Comparison of ENCODE assay signal across 32 cellular contexts in the genomic region with DNA sequence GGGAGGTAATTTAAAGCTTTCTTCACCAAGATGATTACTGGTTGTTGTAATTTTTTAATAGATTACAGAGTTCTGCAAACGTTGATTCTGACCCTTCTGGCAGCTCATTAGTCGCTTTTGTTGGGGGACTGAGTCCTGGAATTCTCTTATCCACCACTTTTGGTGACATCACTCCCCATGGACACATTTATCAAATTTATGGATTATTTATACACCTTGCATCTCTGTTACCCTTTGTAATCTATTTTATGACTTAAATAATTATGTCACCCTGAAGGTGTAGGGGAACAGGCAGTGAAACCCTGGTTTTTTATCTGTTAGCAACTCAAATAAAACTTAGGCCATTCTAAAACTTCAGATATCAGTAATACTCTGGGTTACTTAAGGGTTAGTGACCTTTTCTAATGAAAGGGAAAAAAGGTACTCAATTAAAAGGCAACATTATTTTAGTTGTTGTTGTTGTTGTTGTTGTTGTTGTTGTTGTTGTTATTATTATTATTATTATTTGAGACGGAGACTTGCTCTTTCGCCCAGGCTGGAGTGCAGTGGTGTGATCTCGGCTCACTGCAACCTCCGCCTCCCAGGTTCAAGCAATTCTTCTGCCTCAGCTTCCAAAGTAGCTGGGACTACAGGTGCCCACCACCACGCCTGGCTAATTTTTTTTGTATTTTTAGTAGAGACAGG. TPM values are rescaled to one million over a fixed set of nuclear protein-coding genes. Genes with fewer than 3 reads are reported as not detected.
DNase-seq lines count a peak whose midpoint lies in the region; ATAC-seq, FAIRE-seq and TF ChIP-seq lines count a peak whose summit lies in the region.
"Had no signal": no experiment of that assay in that cellular context is flagged by ENCODE, and none has a peak within 500 bp of the region (broad histone marks: within the 10 kb centered on the region; RNA-seq: fewer than 3 reads in every experiment).

No MANE protein-coding gene starts in this region.

- ATAC-seq in GM23338: no peak
- no peak for ATAC-seq in GM18907 (IDR thresholded peaks at IDR 0.05; ENCODE audit: unreplicated experiment)
- ATAC-seq: GM12878 had no signal

- H3K4me1 Mint-ChIP-seq in GM23338: peaks cover 11% of the 10 kb centered on the region; the same call in 2 of the 3 replicates
- peaks cover 23% of the 10 kb centered on the region for H3K4me1 Mint-ChIP-seq in neural crest cell
- peaks cover 2% of the 10 kb centered on the region for H3K4me1 Mint-ChIP-seq in activated CD4-positive, alpha-beta T cell treated with anti-CD3 and anti-CD28 coated beads, Interleukin-2, amount 10 ng/mL, durations not matched to agents 24 days and 14 days
- H3K4me1 Mint-ChIP-seq in neural progenitor cell: no peaks in the 10 kb centered on the region
- H3K4me1 Mint-ChIP-seq: CD14-positive monocyte had no signal

- H3K27me3 Mint-ChIP-seq in GM23338 (ENCODE audit: insufficient read depth, low read depth, poor library complexity) (no peaks in the 10 kb centered on the region), neural crest cell (ENCODE audit: low read depth) (no peaks in the 10 kb centered on the region), neural progenitor cell (ENCODE audit: insufficient read depth, low read depth) (peaks cover 2% of the 10 kb centered on the region)
- no peaks in the 10 kb centered on the region for H3K27me3 Mint-ChIP-seq in activated CD4-positive, alpha-beta T cell treated with anti-CD3 and anti-CD28 coated beads, Interleukin-2, amount 10 ng/mL, durations not matched to agents 24 days and 14 days
- H3K27me3 Mint-ChIP-seq: CD4-positive, alpha-beta memory T cell; CD4-positive, CD25-positive, alpha-beta regulatory T cell; CD8-positive, alpha-beta memory T cell had no signal

- H3K4me3 Mint-ChIP-seq in GM23338: no peak overlapping the region
- no peak overlapping the region for H3K4me3 Mint-ChIP-seq in neural crest cell
- H3K4me3 Mint-ChIP-seq in activated CD4-positive, alpha-beta T cell treated with anti-CD3 and anti-CD28 coated beads, Interleukin-2, amount 10 ng/mL, durations not matched to agents 24 days and 14 days: no peak overlapping the region
- no peak overlapping the region for H3K4me3 Mint-ChIP-seq in neural progenitor cell
- H3K4me3 Mint-ChIP-seq: CD14-positive monocyte; CD4-positive, alpha-beta memory T cell; CD4-positive, CD25-positive, alpha-beta regulatory T cell; CD8-positive, alpha-beta memory T cell had no signal

- H3K4me3 ChIP-seq in GM23338 (no peak overlapping the region), HEK293 (ENCODE audit: low read depth, low read length) (no peak overlapping the region), neural progenitor cell (no peak overlapping the region)
- H3K4me3 ChIP-seq: BLaER1, GM12878 had no signal

- H3K36me3 ChIP-seq in GM23338 (ENCODE audit: insufficient read depth) (0 out of 2 replicates have a peak, but pooled peaks cover 3% of the 10 kb centered on the region), HEK293 (ENCODE audit: control insufficient read depth in 2 of 2, insufficient read depth in 1 of 2, low read length in 2 of 2) (peaks cover 15 to 16% of the 10 kb centered on the region in 2 experiments), neural progenitor cell (peaks cover 3% of the 10 kb centered on the region)

- peaks cover 65% of the 10 kb centered on the region for H3K79me2 ChIP-seq in GM23338 (replicated peaks; ENCODE audit: insufficient read depth)
- peaks cover 77% of the 10 kb centered on the region for H3K79me2 ChIP-seq in neural progenitor cell (ENCODE audit: low read depth)

- H3K4me1 ChIP-seq in GM23338 (ENCODE audit: insufficient read depth) (0 out of 2 replicates have a peak, but pooled peaks cover 2% of the 10 kb centered on the region), HEK293 (ENCODE audit: control insufficient read depth, insufficient read depth, low read length) (0 out of 2 replicates have a peak, but pooled peaks cover 2% of the 10 kb centered on the region), neural progenitor cell (no peaks in the 10 kb centered on the region)
- H3K4me1 ChIP-seq: BE2C, BLaER1 had no signal

- H3F3A ChIP-seq in GM23338 (replicated peaks; ENCODE audit: low read depth): no peaks in the 10 kb centered on the region
- no peaks in the 10 kb centered on the region for H3F3A ChIP-seq in neural progenitor cell (ENCODE audit: low read depth)

- H3K9ac ChIP-seq in neural progenitor cell: no peak overlapping the region
- H3K9ac ChIP-seq: BLaER1 had no signal

- no peaks in the 10 kb centered on the region for H4K20me1 ChIP-seq in GM23338 (replicated peaks; ENCODE audit: insufficient read depth)
- peaks cover 14% of the 10 kb centered on the region for H4K20me1 ChIP-seq in neural progenitor cell (ENCODE audit: low read depth)

- H3K9me3 ChIP-seq in HEK293 (ENCODE audit: control insufficient read depth, insufficient read depth, low read depth, low read length) (no peaks in the 10 kb centered on the region; the same call in 1 of the 2 replicates), neural progenitor cell (ENCODE audit: low read depth) (no peaks in the 10 kb centered on the region)
- H3K9me3 ChIP-seq: BE2C had no signal

- intact Hi-C loops in activated CD4-positive, alpha-beta T cell treated with anti-CD3 and anti-CD28 coated beads, Interleukin-2, amount 10 ng/mL, durations not matched to agents 24 days and 14 days (cut with micrococcal nuclease): no loop called here

- DNase-seq in D721Med (ENCODE audit: insufficient read length, low spot score): peak; percentile 24
- no peak for DNase-seq in GM23338 (ENCODE audit: low spot score)
- no peak for DNase-seq in neural crest cell (ENCODE audit: low read depth, low spot score)
- DNase-seq in activated CD4-positive, alpha-beta T cell treated with anti-CD3 and anti-CD28 coated beads, Interleukin-2, amount 10 ng/mL, durations not matched to agents 24 days and 14 days: no peak
- no peak for DNase-seq in nucleus accumbens (lab: John Stamatoyannopoulos, UW)
- no peak for DNase-seq in neural progenitor cell (ENCODE audit: low spot score)
- DNase-seq: 8988T; ACHN; BE2C; CD4-positive, alpha-beta memory T cell; CD4-positive, CD25-positive, alpha-beta regulatory T cell; CD8-positive, alpha-beta memory T cell; COR-L47; DMS 273 treated with DMSO at 0.1 percent for 48 hours; DMS153; DMS53; DMS79; DND-41; EL; GDM1 had no signal

- H3K27me3 ChIP-seq in GM23338 (ENCODE audit: insufficient read depth) (no peaks in the 10 kb centered on the region), neural progenitor cell (no peaks in the 10 kb centered on the region)
- H3K27me3 ChIP-seq: BE2C, BLaER1 had no signal

- no peak overlapping the region for H3K4me2 ChIP-seq in GM23338
- no peak overlapping the region for H3K4me2 ChIP-seq in neural progenitor cell
- H3K4me2 ChIP-seq: BLaER1 had no signal

- H3K27ac Mint-ChIP-seq in GM23338 (0 out of 2 replicates have a peak overlapping the region, but pooled peaks have one; percentile 44), neural crest cell (ENCODE audit: unreplicated experiment) (peak overlapping the region; percentile 45), neural progenitor cell (no peak overlapping the region)
- no peak overlapping the region for H3K27ac Mint-ChIP-seq in activated CD4-positive, alpha-beta T cell treated with anti-CD3 and anti-CD28 coated beads, Interleukin-2, amount 10 ng/mL, durations not matched to agents 24 days and 14 days
- H3K27ac Mint-ChIP-seq: CD4-positive, alpha-beta memory T cell; CD4-positive, CD25-positive, alpha-beta regulatory T cell had no signal

- H3K36me3 Mint-ChIP-seq in GM23338 (ENCODE audit: low read depth): peaks cover 26% of the 10 kb centered on the region; the same call in 2 of the 3 replicates
- peaks cover 38% of the 10 kb centered on the region for H3K36me3 Mint-ChIP-seq in neural crest cell (ENCODE audit: low read depth)
- peaks cover 26% of the 10 kb centered on the region for H3K36me3 Mint-ChIP-seq in activated CD4-positive, alpha-beta T cell treated with anti-CD3 and anti-CD28 coated beads, Interleukin-2, amount 10 ng/mL, durations not matched to agents 24 days and 14 days (ENCODE audit: low read depth)
- H3K36me3 Mint-ChIP-seq in neural progenitor cell: peaks cover 56% of the 10 kb centered on the region

- no peaks in the 10 kb centered on the region for H3K9me2 ChIP-seq in GM23338 (ENCODE audit: insufficient read depth)

- no peak for FAIRE-seq in D721Med (lab: Jason Lieb, UNC)
- FAIRE-seq: A204.1, GM12878, GM12892, GM18507 had no signal

- POLR2A ChIA-PET in HEK293 (lab: Yijun Ruan, JAX): no interaction called here

- no peak overlapping the region for H2AFZ ChIP-seq in GM23338
- no peak overlapping the region for H2AFZ ChIP-seq in neural progenitor cell (replicated peaks)

- H3K27ac ChIP-seq in GM23338 (ENCODE audit: low read depth): no peak overlapping the region
- no peak overlapping the region for H3K27ac ChIP-seq in HEK293 (ENCODE audit: extremely low read depth, low read depth, low read length)
- H3K27ac ChIP-seq in neural progenitor cell: no peak overlapping the region
- H3K27ac ChIP-seq: BLaER1 had no signal

- CTCF ChIA-PET in HEK293 (lab: Yijun Ruan, JAX): no interaction called here

- H3K9me3 Mint-ChIP-seq in GM23338 (peaks cover 5% of the 10 kb centered on the region; the same call in 2 of the 3 replicates), neural crest cell (peaks cover 10% of the 10 kb centered on the region), neural progenitor cell (peaks cover 40% of the 10 kb centered on the region)
- no peaks in the 10 kb centered on the region for H3K9me3 Mint-ChIP-seq in activated CD4-positive, alpha-beta T cell treated with anti-CD3 and anti-CD28 coated beads, Interleukin-2, amount 10 ng/mL, durations not matched to agents 24 days and 14 days

- TF ChIP-seq CTCF in D721Med (IDR thresholded peaks at IDR 0.05; ENCODE audit: insufficient read depth, missing control alignments) (no peak), GM23338 (conservative IDR thresholded peaks at IDR 0.05; ENCODE audit: low read depth in 2 of 2) (no peak), HEK293 (tag by site-specific recombination; IDR thresholded peaks at IDR 0.05) (no peak), neural crest cell (conservative IDR thresholded peaks at IDR 0.05) (no peak), neural progenitor cell (IDR thresholded peaks at IDR 0.05) (no peak)

TF ChIP-seq in GM23338, 12 proteins besides CTCF, POLR2A, EP300 and RAD21 (continues in another document):
- TF ChIP-seq POLR2AphosphoS5 (IDR thresholded peaks at IDR 0.05; ENCODE audit: low read depth): no peak

RNA-seq across cellular contexts. Expression of gene RNU6-7, which starts 58.9 kb away (rescaled TPM):
- total RNA-seq in GM23338 (2014; rRNA removed; shearing (Covaris generic)): not detected in 2 replicates
- polyA plus RNA-seq in GM23338 (2016; fragmentation: Nextera tagmentation; extraction: Ambion mirVana): 39.1 TPM in 1 of 2 replicates, not detected in the other
- total RNA-seq in neural crest cell: not detected in 2 replicates
- total RNA-seq in activated CD4-positive, alpha-beta T cell treated with anti-CD3 and anti-CD28 coated beads, Interleukin-2, amount 10 ng/mL, durations not matched to agents 24 days and 14 days: not detected in 2 replicates
- total RNA-seq in neural progenitor cell (ENCODE audit: low replicate concordance): not detected in 2 replicates
- total RNA-seq: A673; CD4-positive, alpha-beta memory T cell; CD4-positive, CD25-positive, alpha-beta regulatory T cell; CD8-positive, alpha-beta memory T cell; Daoy; G401; GM12878 had no signal
- polyA plus RNA-seq: AG04450; CD14-positive monocyte; CD4-positive, alpha-beta memory T cell; CD4-positive, CD25-positive, alpha-beta regulatory T cell; CD8-positive, alpha-beta memory T cell; GM12878 had no signal

Comparison
In these comparisons a context has a peak if more than half of its experiments do, and no peak if none do; other contexts are left out.
1. H3K27ac Mint-ChIP-seq: peak in GM23338 (single experiment) and neural crest cell (single experiment); none in activated CD4-positive, alpha-beta T cell treated with anti-CD3 and anti-CD28 coated beads, Interleukin-2, amount 10 ng/mL, durations not matched to agents 24 days and 14 days (single experiment) and neural progenitor cell (single experiment).